ENCODE assay signal across 21 cellular contexts in the genomic region with DNA sequence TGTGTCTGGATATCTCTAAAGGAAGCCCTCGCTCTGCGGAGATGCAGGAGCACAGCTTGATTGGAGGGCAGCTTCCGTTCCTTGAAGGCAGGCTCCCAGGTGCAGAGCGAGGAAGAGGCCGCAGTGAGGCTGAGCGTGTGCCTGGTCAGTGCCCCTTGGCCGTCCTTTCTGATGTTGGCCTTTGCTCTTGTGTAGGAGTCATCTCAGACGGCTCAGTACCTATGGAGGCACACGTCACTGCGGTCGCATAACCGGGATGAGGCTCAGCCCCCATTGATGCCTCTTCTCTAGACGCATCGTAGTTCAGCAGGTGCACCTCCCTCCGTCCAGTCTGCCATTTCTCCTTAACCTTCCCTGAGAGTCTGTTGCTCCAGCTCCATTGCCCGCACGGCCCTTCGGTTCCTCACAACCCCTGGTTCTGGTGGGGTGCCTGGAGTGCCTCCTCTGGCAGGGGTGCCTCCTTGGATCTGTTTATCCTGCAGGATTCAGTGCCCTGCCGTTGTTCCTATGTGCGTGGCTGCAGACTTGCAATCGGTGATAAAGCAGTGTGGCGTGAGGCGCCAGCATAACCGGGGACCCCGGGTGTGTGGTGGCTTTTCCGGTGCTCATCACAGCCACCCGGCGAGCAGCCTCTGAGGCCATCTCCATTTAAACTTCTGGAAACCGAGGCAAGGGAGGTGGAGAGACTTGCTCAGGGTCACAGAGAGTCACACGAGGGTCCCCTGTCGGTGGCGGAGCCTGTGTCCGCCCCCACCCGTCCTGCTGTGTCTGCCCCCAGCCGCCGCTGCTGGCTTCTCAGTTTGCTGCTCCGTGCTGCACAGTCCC.
DNase-seq lines count a peak whose midpoint lies in the region; ATAC-seq and TF ChIP-seq lines count a peak whose summit lies in the region.
"Had no signal": no experiment of that assay in that cellular context is flagged by ENCODE, and none has a peak within 500 bp of the region (broad histone marks: within the 10 kb centered on the region; RNA-seq: fewer than 3 reads in every experiment).

No MANE protein-coding gene starts in this region.

- no peak overlapping the region for H3K4me3 Mint-ChIP-seq in activated CD8-positive, alpha-beta T cell treated with anti-CD3 and anti-CD28 coated beads, Interleukin-2, amount 10 ng/mL, durations not matched to agents 7 days and 5 days
- H3K4me3 Mint-ChIP-seq in activated CD8-positive, alpha-beta T cell treated with anti-CD3 and anti-CD28 coated beads for 36 hours = no peak overlapping the region
- peak overlapping the region in 1 of 10 donors; percentile 23 for H3K4me3 Mint-ChIP-seq in naive thymus-derived CD4-positive, alpha-beta T cell
- H3K4me3 Mint-ChIP-seq: CD8-positive, alpha-beta memory T cell; HFFc6 had no signal

- H3K4me1 ChIP-seq in naive thymus-derived CD4-positive, alpha-beta T cell (ENCODE audit: control insufficient read depth in 2 of 2, insufficient read depth in 2 of 2, low read length in 2 of 2) = peaks cover 0 to 4% of the 10 kb centered on the region in 2 donors
- H3K4me1 ChIP-seq: A549 had no signal

- H3K27ac Mint-ChIP-seq in activated CD8-positive, alpha-beta T cell treated with anti-CD3 and anti-CD28 coated beads, Interleukin-2, amount 10 ng/mL, durations not matched to agents 7 days and 5 days = peak overlapping the region; percentile 64
- H3K27ac Mint-ChIP-seq in activated CD8-positive, alpha-beta T cell treated with anti-CD3 and anti-CD28 coated beads for 36 hours = no peak overlapping the region
- peak overlapping the region in 5 of 9 donors; percentile 13 to 95 (median 68) for H3K27ac Mint-ChIP-seq in naive thymus-derived CD4-positive, alpha-beta T cell
- H3K27ac Mint-ChIP-seq: HFFc6 had no signal

- no peaks in the 10 kb centered on the region for H3K36me3 ChIP-seq in H7 (replicated peaks; ENCODE audit: control insufficient read depth, insufficient read depth, low read length)
- H3K36me3 ChIP-seq in naive thymus-derived CD4-positive, alpha-beta T cell (ENCODE audit: control insufficient read depth in 2 of 3, insufficient read depth in 3 of 3, low read length in 3 of 3) = peaks cover 0 to 10% (median 0%) of the 10 kb centered on the region in 3 experiments

- no peak overlapping the region for H3K27ac ChIP-seq in coronary artery
- no peak overlapping the region for H3K27ac ChIP-seq in naive thymus-derived CD4-positive, alpha-beta T cell (ENCODE audit: low read depth, low read length)
- H3K27ac ChIP-seq: A549; BLaER1 treated with 17β-estradiol and CSF1 and Interleukin-3, amounts not matched to agents 10 nM and 100 nM; PC-9 had no signal

- no peak for ATAC-seq in activated CD8-positive, alpha-beta T cell treated with anti-CD3 and anti-CD28 coated beads, Interleukin-2, amount 10 ng/mL, durations not matched to agents 7 days and 5 days
- ATAC-seq in activated CD8-positive, alpha-beta T cell treated with anti-CD3 and anti-CD28 coated beads for 36 hours = no peak
- no peak for ATAC-seq in naive thymus-derived CD4-positive, alpha-beta T cell
- ATAC-seq in HG03439 (IDR thresholded peaks at IDR 0.05; ENCODE audit: unreplicated experiment) (no peak), HG02759 (IDR thresholded peaks at IDR 0.05; ENCODE audit: unreplicated experiment) (no peak)
- ATAC-seq: A549, HepG2 had no signal

- H3K9me3 ChIP-seq in naive thymus-derived CD4-positive, alpha-beta T cell (ENCODE audit: control insufficient read depth in 2 of 3, low read length in 3 of 3) = no peaks in the 10 kb centered on the region

- H3K4me1 Mint-ChIP-seq in activated CD8-positive, alpha-beta T cell treated with anti-CD3 and anti-CD28 coated beads, Interleukin-2, amount 10 ng/mL, durations not matched to agents 7 days and 5 days (ENCODE audit: low read depth) = peaks cover 13% of the 10 kb centered on the region
- H3K4me1 Mint-ChIP-seq in activated CD8-positive, alpha-beta T cell treated with anti-CD3 and anti-CD28 coated beads for 36 hours (ENCODE audit: low read depth) = peaks cover 7% of the 10 kb centered on the region
- H3K4me1 Mint-ChIP-seq in naive thymus-derived CD4-positive, alpha-beta T cell = peaks cover 12 to 73% (median 30%) of the 10 kb centered on the region in 7 donors

- H3K4me3 ChIP-seq in H7 (ENCODE audit: insufficient read depth, low read depth, low read length) (no peak overlapping the region), coronary artery (no peak overlapping the region)
- H3K4me3 ChIP-seq in naive thymus-derived CD4-positive, alpha-beta T cell (ENCODE audit: low read length) = no peak overlapping the region
- H3K4me3 ChIP-seq: A549; BLaER1 treated with 17β-estradiol and CSF1 and Interleukin-3, amounts not matched to agents 10 nM and 100 nM; MG63; PC-9 had no signal

- H3K36me3 Mint-ChIP-seq in activated CD8-positive, alpha-beta T cell treated with anti-CD3 and anti-CD28 coated beads, Interleukin-2, amount 10 ng/mL, durations not matched to agents 7 days and 5 days (ENCODE audit: low read depth) = peaks cover 29% of the 10 kb centered on the region
- H3K36me3 Mint-ChIP-seq in activated CD8-positive, alpha-beta T cell treated with anti-CD3 and anti-CD28 coated beads for 36 hours (ENCODE audit: low read depth) = peaks cover 21% of the 10 kb centered on the region
- H3K36me3 Mint-ChIP-seq in naive thymus-derived CD4-positive, alpha-beta T cell = peaks cover 3 to 42% (median 34%) of the 10 kb centered on the region in 5 donors

- intact Hi-C loops in activated CD8-positive, alpha-beta T cell treated with anti-CD3 and anti-CD28 coated beads for 36 hours (cut with micrococcal nuclease) = no loop called here
- intact Hi-C loops in naive thymus-derived CD4-positive, alpha-beta T cell (cut with micrococcal nuclease) = no loop called here

- H3K9me3 Mint-ChIP-seq in activated CD8-positive, alpha-beta T cell treated with anti-CD3 and anti-CD28 coated beads, Interleukin-2, amount 10 ng/mL, durations not matched to agents 7 days and 5 days (ENCODE audit: insufficient read depth) = peaks cover 17% of the 10 kb centered on the region
- peaks cover 12% of the 10 kb centered on the region for H3K9me3 Mint-ChIP-seq in activated CD8-positive, alpha-beta T cell treated with anti-CD3 and anti-CD28 coated beads for 36 hours
- peaks cover 0 to 21% (median 13%) of the 10 kb centered on the region in 11 donors for H3K9me3 Mint-ChIP-seq in naive thymus-derived CD4-positive, alpha-beta T cell

- no peak for DNase-seq in activated CD8-positive, alpha-beta T cell treated with anti-CD3 and anti-CD28 coated beads, Interleukin-2, amount 10 ng/mL, durations not matched to agents 7 days and 5 days
- DNase-seq in activated CD8-positive, alpha-beta T cell treated with anti-CD3 and anti-CD28 coated beads for 36 hours = no peak
- DNase-seq in H7 (peak; percentile 38), coronary artery (ENCODE audit: low spot score) (peak; percentile 69), midbrain (lab: John Stamatoyannopoulos, UW) (no peak)
- peak in 1 of 9 donors; percentile 16 for DNase-seq in naive thymus-derived CD4-positive, alpha-beta T cell
- DNase-seq: CD8-positive, alpha-beta memory T cell; DND-41; HFFc6; Karpas-422; MG63; NCI-H1092; NCI-H146; NCI-H2081; NCI-H774; PC-9 had no signal

- TF ChIP-seq CTCF in activated CD8-positive, alpha-beta T cell treated with anti-CD3 and anti-CD28 coated beads for 36 hours (IDR thresholded peaks at IDR 0.05) = no peak
- no peak for TF ChIP-seq CTCF in coronary artery (IDR thresholded peaks at IDR 0.05)

- H3K27me3 Mint-ChIP-seq in activated CD8-positive, alpha-beta T cell treated with anti-CD3 and anti-CD28 coated beads, Interleukin-2, amount 10 ng/mL, durations not matched to agents 7 days and 5 days (ENCODE audit: low read depth) = no peaks in the 10 kb centered on the region
- no peaks in the 10 kb centered on the region for H3K27me3 Mint-ChIP-seq in activated CD8-positive, alpha-beta T cell treated with anti-CD3 and anti-CD28 coated beads for 36 hours
- H3K27me3 Mint-ChIP-seq in naive thymus-derived CD4-positive, alpha-beta T cell = no peaks in the 10 kb centered on the region
- H3K27me3 Mint-ChIP-seq: CD8-positive, alpha-beta memory T cell had no signal

- POLR2A ChIA-PET in activated CD8-positive, alpha-beta T cell treated with anti-CD3 and anti-CD28 coated beads, Interleukin-2, amount 10 ng/mL, durations not matched to agents 7 days and 5 days (lab: Charles Lee) = no interaction called here
- POLR2A ChIA-PET in activated CD8-positive, alpha-beta T cell treated with anti-CD3 and anti-CD28 coated beads for 36 hours (lab: Charles Lee) = interaction anchor here (0.9 kb wide), 1 partner anchor 12 kb away, joined by 3 read pairs; no protein-coding TSS in a partner anchor
- POLR2A ChIA-PET in naive thymus-derived CD4-positive, alpha-beta T cell (lab: Charles Lee) = interaction anchor here (0.6 to 4.6 kb wide), 2 partner anchors 11 to 34 kb away, joined by 3 to 43 read pairs; no protein-coding TSS in a partner anchor

- no peaks in the 10 kb centered on the region for H3K27me3 ChIP-seq in H7 (ENCODE audit: control insufficient read depth, insufficient read depth, low read length)
- no peaks in the 10 kb centered on the region for H3K27me3 ChIP-seq in naive thymus-derived CD4-positive, alpha-beta T cell (ENCODE audit: control insufficient read depth in 2 of 2, insufficient read depth in 2 of 2, low read length in 2 of 2)
- H3K27me3 ChIP-seq: MG63 had no signal

- CTCF ChIA-PET in activated CD8-positive, alpha-beta T cell treated with anti-CD3 and anti-CD28 coated beads, Interleukin-2, amount 10 ng/mL, durations not matched to agents 7 days and 5 days (lab: Charles Lee) = interaction anchor here (1.1 to 1.5 kb wide), 2 partner anchors 12 to 186 kb away, joined by 3 to 5 read pairs; no protein-coding TSS in a partner anchor
- CTCF ChIA-PET in activated CD8-positive, alpha-beta T cell treated with anti-CD3 and anti-CD28 coated beads for 36 hours (lab: Charles Lee) = no interaction called here
- CTCF ChIA-PET in naive thymus-derived CD4-positive, alpha-beta T cell (lab: Charles Lee) = interaction anchor here (3.2 kb wide), 1 partner anchor 11 kb away, joined by 12 read pairs; no protein-coding TSS in a partner anchor

Comparison
In these comparisons a context has a peak if more than half of its experiments do, and no peak if none do; other contexts are left out.
1. DNase-seq: peak in H7 (single experiment) and coronary artery (single experiment); none in activated CD8-positive, alpha-beta T cell treated with anti-CD3 and anti-CD28 coated beads, Interleukin-2, amount 10 ng/mL, durations not matched to agents 7 days and 5 days (single experiment), activated CD8-positive, alpha-beta T cell treated with anti-CD3 and anti-CD28 coated beads for 36 hours (single experiment) and midbrain (single experiment).